ENCODE assay signal across 13 cellular contexts in the genomic region with DNA sequence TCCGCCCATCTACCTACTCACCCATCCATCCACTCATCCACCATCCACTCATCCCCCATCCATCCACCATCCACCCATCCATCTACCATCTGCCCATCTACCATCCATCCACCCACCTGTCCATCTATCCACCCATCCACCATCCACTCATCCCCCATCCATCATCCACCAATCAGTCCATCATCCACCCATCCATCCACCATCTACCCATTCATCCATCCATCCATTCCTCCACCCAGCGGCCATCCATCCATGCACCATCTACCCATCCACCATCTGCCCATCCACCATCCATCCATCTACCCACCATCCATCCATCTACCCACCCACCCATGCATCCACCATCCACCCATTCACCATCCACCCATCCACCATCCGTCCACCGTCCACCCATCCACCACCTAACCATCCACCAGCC. TPM values are rescaled to one million over a fixed set of nuclear protein-coding genes. Genes with fewer than 3 reads are reported as not detected.
DNase-seq lines count a peak whose midpoint lies in the region; ATAC-seq lines count a peak whose summit lies in the region.
"Had no signal": no experiment of that assay in that cellular context is flagged by ENCODE, and none has a peak within 500 bp of the region (broad histone marks: within the 10 kb centered on the region; RNA-seq: fewer than 3 reads in every experiment).

No MANE protein-coding gene starts in this region.

- POLR2A ChIA-PET in activated CD4-positive, alpha-beta memory T cell treated with anti-CD3 and anti-CD28 coated beads for 36 hours (lab: Charles Lee), result interaction anchor here (0.5 to 6.5 kb wide), 3 partner anchors 10 to 1507 kb away, joined by 3 to 416 read pairs (median 5); a partner anchor contains a TSS

- peak overlapping the region; percentile 94 for H3K4me3 Mint-ChIP-seq in T-helper 2 cell treated with Interferon-gamma antibody and Interleukin-4, amounts not matched to agents 5 μg/mL and 100 μg/mL, for 36 hours
- H3K4me3 Mint-ChIP-seq in activated CD4-positive, alpha-beta memory T cell treated with anti-CD3 and anti-CD28 coated beads for 36 hours, result peak overlapping the region; percentile 90
- H3K4me3 Mint-ChIP-seq in dendritic cell treated with granulocyte-macrophage colony-stimulating factor and Interleukin-4, amounts not matched to agents 40 ng/mL and 50 ng/mL, for 4 days, result no peak overlapping the region
- peak overlapping the region; percentile 91 for H3K4me3 Mint-ChIP-seq in stimulated activated effector memory CD8-positive, alpha-beta T cell treated with anti-CD3 and anti-CD28 coated beads, Interleukin-12 subunit alpha, Interleukin-12 subunit beta, amount 100 ng/mL, for 72 hours
- no peak overlapping the region for H3K4me3 Mint-ChIP-seq in activated naive CD4-positive, alpha-beta T cell treated with anti-CD3 and anti-CD28 coated beads for 36 hours
- H3K4me3 Mint-ChIP-seq in activated T-cell treated with anti-CD3 and anti-CD28 coated beads, Interleukin-2, amount 50 U/mL, for 4 hours, result no peak overlapping the region

- peaks cover 48% of the 10 kb centered on the region for H3K4me1 Mint-ChIP-seq in T-helper 2 cell treated with Interferon-gamma antibody and Interleukin-4, amounts not matched to agents 5 μg/mL and 100 μg/mL, for 36 hours (ENCODE audit: low read depth)
- H3K4me1 Mint-ChIP-seq in activated CD4-positive, alpha-beta memory T cell treated with anti-CD3 and anti-CD28 coated beads for 36 hours (ENCODE audit: low read depth), result peaks cover 68% of the 10 kb centered on the region
- peaks cover 56% of the 10 kb centered on the region for H3K4me1 Mint-ChIP-seq in dendritic cell treated with granulocyte-macrophage colony-stimulating factor and Interleukin-4, amounts not matched to agents 40 ng/mL and 50 ng/mL, for 4 days (ENCODE audit: low read depth)
- H3K4me1 Mint-ChIP-seq in stimulated activated effector memory CD8-positive, alpha-beta T cell treated with anti-CD3 and anti-CD28 coated beads, Interleukin-12 subunit alpha, Interleukin-12 subunit beta, amount 100 ng/mL, for 72 hours, result peaks cover 59% of the 10 kb centered on the region
- peaks cover 70% of the 10 kb centered on the region for H3K4me1 Mint-ChIP-seq in activated naive CD4-positive, alpha-beta T cell treated with anti-CD3 and anti-CD28 coated beads for 36 hours (ENCODE audit: low read depth)
- peaks cover 61% of the 10 kb centered on the region for H3K4me1 Mint-ChIP-seq in activated T-cell treated with anti-CD3 and anti-CD28 coated beads, Interleukin-2, amount 50 U/mL, for 4 hours (ENCODE audit: low read depth)

- no peaks in the 10 kb centered on the region for H3K9me3 Mint-ChIP-seq in T-helper 2 cell treated with Interferon-gamma antibody and Interleukin-4, amounts not matched to agents 5 μg/mL and 100 μg/mL, for 36 hours
- peaks cover 2% of the 10 kb centered on the region for H3K9me3 Mint-ChIP-seq in activated CD4-positive, alpha-beta memory T cell treated with anti-CD3 and anti-CD28 coated beads for 36 hours
- peaks cover 9% of the 10 kb centered on the region for H3K9me3 Mint-ChIP-seq in dendritic cell treated with granulocyte-macrophage colony-stimulating factor and Interleukin-4, amounts not matched to agents 40 ng/mL and 50 ng/mL, for 4 days
- H3K9me3 Mint-ChIP-seq in stimulated activated effector memory CD8-positive, alpha-beta T cell treated with anti-CD3 and anti-CD28 coated beads, Interleukin-12 subunit alpha, Interleukin-12 subunit beta, amount 100 ng/mL, for 72 hours, result no peaks in the 10 kb centered on the region
- no peaks in the 10 kb centered on the region for H3K9me3 Mint-ChIP-seq in activated naive CD4-positive, alpha-beta T cell treated with anti-CD3 and anti-CD28 coated beads for 36 hours
- no peaks in the 10 kb centered on the region for H3K9me3 Mint-ChIP-seq in activated T-cell treated with anti-CD3 and anti-CD28 coated beads, Interleukin-2, amount 50 U/mL, for 4 hours

- CTCF ChIA-PET in activated CD4-positive, alpha-beta memory T cell treated with anti-CD3 and anti-CD28 coated beads for 36 hours (lab: Charles Lee), result interaction anchor here (1.3 to 7.9 kb wide), 2 partner anchors 15 to 28 kb away, joined by 3 to 151 read pairs; a partner anchor contains a TSS
- CTCF ChIA-PET in activated naive CD4-positive, alpha-beta T cell treated with anti-CD3 and anti-CD28 coated beads for 36 hours (lab: Charles Lee), result no interaction called here

- no peak for ATAC-seq in stimulated activated effector memory CD8-positive, alpha-beta T cell treated with anti-CD3 and anti-CD28 coated beads, Interleukin-12 subunit alpha, Interleukin-12 subunit beta, amount 100 ng/mL, for 72 hours
- no peak for ATAC-seq in activated T-cell treated with anti-CD3 and anti-CD28 coated beads, Interleukin-2, amount 50 U/mL, for 4 hours

- DNase-seq in T-helper 2 cell treated with Interferon-gamma antibody and Interleukin-4, amounts not matched to agents 5 μg/mL and 100 μg/mL, for 36 hours (ENCODE audit: low spot score), result no peak
- DNase-seq in T-helper 2 cell (no peak), NCI-H2081 treated with DMSO at 0.1 percent for 48 hours (lab: John Stamatoyannopoulos, UW) (no peak)
- no peak for DNase-seq in activated CD4-positive, alpha-beta memory T cell treated with anti-CD3 and anti-CD28 coated beads for 36 hours
- no peak for DNase-seq in stimulated activated effector memory CD8-positive, alpha-beta T cell treated with anti-CD3 and anti-CD28 coated beads, Interleukin-12 subunit alpha, Interleukin-12 subunit beta, amount 100 ng/mL, for 72 hours (ENCODE audit: low spot score in 2 of 2)
- DNase-seq in activated naive CD4-positive, alpha-beta T cell treated with anti-CD3 and anti-CD28 coated beads for 36 hours, result no peak
- DNase-seq in activated T-cell treated with anti-CD3 and anti-CD28 coated beads, Interleukin-2, amount 50 U/mL, for 4 hours, result no peak
- DNase-seq: 8988T, dermis blood vessel endothelial cell, NCI-H1092, NCI-H2107, NCI-H526 treated with DMSO at 0.1 percent for 48 hours had no signal

- intact Hi-C loops in activated CD4-positive, alpha-beta memory T cell treated with anti-CD3 and anti-CD28 coated beads for 36 hours (cut with micrococcal nuclease), result loop anchor here (10.0 kb wide), 1 partner anchor 200 kb away; a partner anchor contains a TSS
- intact Hi-C loops in dendritic cell treated with granulocyte-macrophage colony-stimulating factor and Interleukin-4, amounts not matched to agents 40 ng/mL and 50 ng/mL, for 4 days (cut with micrococcal nuclease), result no loop called here
- intact Hi-C loops in activated naive CD4-positive, alpha-beta T cell treated with anti-CD3 and anti-CD28 coated beads for 36 hours (cut with micrococcal nuclease), result loop anchor here (2.0 kb wide), 1 partner anchor 14 kb away; a partner anchor contains a TSS

- H3K36me3 Mint-ChIP-seq in T-helper 2 cell treated with Interferon-gamma antibody and Interleukin-4, amounts not matched to agents 5 μg/mL and 100 μg/mL, for 36 hours (ENCODE audit: low read depth), result peaks cover 30% of the 10 kb centered on the region
- peaks cover 12% of the 10 kb centered on the region for H3K36me3 Mint-ChIP-seq in activated CD4-positive, alpha-beta memory T cell treated with anti-CD3 and anti-CD28 coated beads for 36 hours
- H3K36me3 Mint-ChIP-seq in dendritic cell treated with granulocyte-macrophage colony-stimulating factor and Interleukin-4, amounts not matched to agents 40 ng/mL and 50 ng/mL, for 4 days (ENCODE audit: low read depth), result peaks cover 18% of the 10 kb centered on the region
- H3K36me3 Mint-ChIP-seq in stimulated activated effector memory CD8-positive, alpha-beta T cell treated with anti-CD3 and anti-CD28 coated beads, Interleukin-12 subunit alpha, Interleukin-12 subunit beta, amount 100 ng/mL, for 72 hours, result peaks cover 40% of the 10 kb centered on the region
- H3K36me3 Mint-ChIP-seq in activated naive CD4-positive, alpha-beta T cell treated with anti-CD3 and anti-CD28 coated beads for 36 hours (ENCODE audit: low read depth), result peaks cover 1% of the 10 kb centered on the region
- no peaks in the 10 kb centered on the region for H3K36me3 Mint-ChIP-seq in activated T-cell treated with anti-CD3 and anti-CD28 coated beads, Interleukin-2, amount 50 U/mL, for 4 hours (ENCODE audit: insufficient read depth)

- H3K27ac Mint-ChIP-seq in T-helper 2 cell treated with Interferon-gamma antibody and Interleukin-4, amounts not matched to agents 5 μg/mL and 100 μg/mL, for 36 hours, result peak overlapping the region; percentile 94
- H3K27ac Mint-ChIP-seq in activated CD4-positive, alpha-beta memory T cell treated with anti-CD3 and anti-CD28 coated beads for 36 hours, result peak overlapping the region; percentile 98
- H3K27ac Mint-ChIP-seq in dendritic cell treated with granulocyte-macrophage colony-stimulating factor and Interleukin-4, amounts not matched to agents 40 ng/mL and 50 ng/mL, for 4 days, result peak overlapping the region; percentile 97
- peak overlapping the region; percentile 88 for H3K27ac Mint-ChIP-seq in stimulated activated effector memory CD8-positive, alpha-beta T cell treated with anti-CD3 and anti-CD28 coated beads, Interleukin-12 subunit alpha, Interleukin-12 subunit beta, amount 100 ng/mL, for 72 hours
- no peak overlapping the region for H3K27ac Mint-ChIP-seq in activated naive CD4-positive, alpha-beta T cell treated with anti-CD3 and anti-CD28 coated beads for 36 hours

- H3K27me3 Mint-ChIP-seq in T-helper 2 cell treated with Interferon-gamma antibody and Interleukin-4, amounts not matched to agents 5 μg/mL and 100 μg/mL, for 36 hours (ENCODE audit: low read depth), result no peaks in the 10 kb centered on the region
- no peaks in the 10 kb centered on the region for H3K27me3 Mint-ChIP-seq in activated CD4-positive, alpha-beta memory T cell treated with anti-CD3 and anti-CD28 coated beads for 36 hours
- H3K27me3 Mint-ChIP-seq in dendritic cell treated with granulocyte-macrophage colony-stimulating factor and Interleukin-4, amounts not matched to agents 40 ng/mL and 50 ng/mL, for 4 days, result no peaks in the 10 kb centered on the region
- no peaks in the 10 kb centered on the region for H3K27me3 Mint-ChIP-seq in activated naive CD4-positive, alpha-beta T cell treated with anti-CD3 and anti-CD28 coated beads for 36 hours (ENCODE audit: low read depth)
- no peaks in the 10 kb centered on the region for H3K27me3 Mint-ChIP-seq in activated T-cell treated with anti-CD3 and anti-CD28 coated beads, Interleukin-2, amount 50 U/mL, for 4 hours (ENCODE audit: low read depth)

RNA-seq across cellular contexts. Expression of a gene that starts 13.6 kb away (rescaled TPM):
- total RNA-seq in activated CD4-positive, alpha-beta memory T cell treated with anti-CD3 and anti-CD28 coated beads for 36 hours, result 100 to 1,000 TPM; 232 to 236 TPM
- 100 to 1,000 TPM in 1 of 2 experiments, 10 to 100 TPM in 1; 87.9 to 105 TPM for total RNA-seq in activated naive CD4-positive, alpha-beta T cell treated with anti-CD3 and anti-CD28 coated beads for 36 hours
- total RNA-seq in activated T-cell treated with anti-CD3 and anti-CD28 coated beads, Interleukin-2, amount 50 U/mL, for 4 hours, result 100 to 1,000 TPM; 232 to 244 (median 242) TPM

RNA-seq across cellular contexts. Expression of a gene that starts 20.8 kb away (rescaled TPM):
- total RNA-seq in activated CD4-positive, alpha-beta memory T cell treated with anti-CD3 and anti-CD28 coated beads for 36 hours, result under 1 TPM; 0.36 to 0.39 TPM
- under 1 TPM in 1 of 2 experiments, not detected in 1; 0.19 TPM for total RNA-seq in activated naive CD4-positive, alpha-beta T cell treated with anti-CD3 and anti-CD28 coated beads for 36 hours
- total RNA-seq in activated T-cell treated with anti-CD3 and anti-CD28 coated beads, Interleukin-2, amount 50 U/mL, for 4 hours, result under 1 TPM; 0.35 to 0.42 (median 0.38) TPM

RNA-seq across cellular contexts. Expression of a gene that starts 27.8 kb away (rescaled TPM):
- 100 to 1,000 TPM; 356 to 361 TPM for total RNA-seq in activated CD4-positive, alpha-beta memory T cell treated with anti-CD3 and anti-CD28 coated beads for 36 hours
- total RNA-seq in activated naive CD4-positive, alpha-beta T cell treated with anti-CD3 and anti-CD28 coated beads for 36 hours, result 100 to 1,000 TPM; 439 to 451 TPM
- total RNA-seq in activated T-cell treated with anti-CD3 and anti-CD28 coated beads, Interleukin-2, amount 50 U/mL, for 4 hours, result 100 to 1,000 TPM; 209 to 254 (median 230) TPM

RNA-seq across cellular contexts. Expression of a gene that starts 45.4 kb away (rescaled TPM):
- total RNA-seq in activated CD4-positive, alpha-beta memory T cell treated with anti-CD3 and anti-CD28 coated beads for 36 hours, result 10 to 100 TPM; 29.0 to 30.8 TPM
- 10 to 100 TPM; 14.4 to 15.6 TPM for total RNA-seq in activated naive CD4-positive, alpha-beta T cell treated with anti-CD3 and anti-CD28 coated beads for 36 hours
- total RNA-seq in activated T-cell treated with anti-CD3 and anti-CD28 coated beads, Interleukin-2, amount 50 U/mL, for 4 hours, result 10 to 100 TPM; 12.8 to 14.7 (median 13.0) TPM

Comparison
In these comparisons a context has a peak if more than half of its experiments do, and no peak if none do; other contexts are left out.
1. H3K4me3 Mint-ChIP-seq: peak in T-helper 2 cell treated with Interferon-gamma antibody and Interleukin-4, amounts not matched to agents 5 μg/mL and 100 μg/mL, for 36 hours (single experiment), activated CD4-positive, alpha-beta memory T cell treated with anti-CD3 and anti-CD28 coated beads for 36 hours (single experiment) and stimulated activated effector memory CD8-positive, alpha-beta T cell treated with anti-CD3 and anti-CD28 coated beads, Interleukin-12 subunit alpha, Interleukin-12 subunit beta, amount 100 ng/mL, for 72 hours (single experiment); none in dendritic cell treated with granulocyte-macrophage colony-stimulating factor and Interleukin-4, amounts not matched to agents 40 ng/mL and 50 ng/mL, for 4 days (single experiment), activated naive CD4-positive, alpha-beta T cell treated with anti-CD3 and anti-CD28 coated beads for 36 hours (single experiment) and activated T-cell treated with anti-CD3 and anti-CD28 coated beads, Interleukin-2, amount 50 U/mL, for 4 hours (single experiment).